18 cellular contexts compared by ENCODE assay signal in genomic region chr12:8773456-8773855, GRCh38. TPM values are rescaled to one million over a fixed set of nuclear protein-coding genes. Genes with fewer than 3 reads are reported as not detected.
DNase-seq lines count a peak whose midpoint lies in the region; ATAC-seq, FAIRE-seq and TF ChIP-seq lines count a peak whose summit lies in the region.
"Had no signal": no experiment of that assay in that cellular context is flagged by ENCODE, and none has a peak within 500 bp of the region (broad histone marks: within the 10 kb centered on the region; RNA-seq: fewer than 3 reads in every experiment).

No MANE protein-coding gene starts in this region.

- TF ChIP-seq POLR2A in NB4 (IDR thresholded peaks at IDR 0.05; ENCODE audit: extremely low read depth, insufficient read length): no peak
- TF ChIP-seq POLR2A in H1 (IDR thresholded peaks at IDR 0.05; ENCODE audit: control extremely low read depth in 1 of 2, low read depth in 2 of 2, low read length in 2 of 2): no peak

- no peak overlapping the region for H2AK5ac ChIP-seq in H1 (ENCODE audit: low read depth, low read length)

- no peak for TF ChIP-seq EP300 in H1 (IDR thresholded peaks at IDR 0.05; ENCODE audit: borderline replicate concordance in 1 of 2, low read depth in 2 of 2, low read length in 2 of 2)

- no peak overlapping the region for H2BK12ac ChIP-seq in H1 (ENCODE audit: low read depth, low read length)

- CTCF ChIA-PET in H1 (lab: Charles Lee; ENCODE audit: partially characterized antibody): interaction anchor here (0.9 to 3.0 kb wide), 2 partner anchors 51 to 228 kb away, joined by 3 to 10 read pairs; no protein-coding TSS in a partner anchor

- no peak overlapping the region for H3K18ac ChIP-seq in H1 (ENCODE audit: extremely low read depth, low read length)

- no peaks in the 10 kb centered on the region for H3K79me1 ChIP-seq in H1 (ENCODE audit: low read depth, low read length)

- H3K4me1 ChIP-seq in H1 (replicated peaks in 1 of 4; ENCODE audit: control insufficient read depth in 3 of 4, insufficient read depth in 4 of 4, low read length in 3 of 4) (no peaks in the 10 kb centered on the region), kidney (ENCODE audit: control insufficient read depth in 1 of 2, insufficient read depth in 1 of 2, low read depth in 1 of 2, low read length in 2 of 2) (no peaks in the 10 kb centered on the region), tibial artery (peaks cover 0 to 64% (median 0%) of the 10 kb centered on the region in 4 donors)

- no peak overlapping the region for H3K23ac ChIP-seq in H1 (ENCODE audit: insufficient read length)

- no peak overlapping the region for H3K14ac ChIP-seq in H1 (ENCODE audit: insufficient read length)

- H4K8ac ChIP-seq in H1 (ENCODE audit: extremely low read depth, insufficient read depth, low read length): no peak overlapping the region

- no peak overlapping the region for H4K5ac ChIP-seq in H1 (ENCODE audit: insufficient read length, low read depth, low read length)

- H3K27ac ChIP-seq in H1 (ENCODE audit: low read depth, low read length): 0 out of 2 replicates have a peak overlapping the region, but pooled peaks have one; percentile 33
- H3K27ac ChIP-seq in kidney (ENCODE audit: low read depth in 2 of 2, low read length in 2 of 2): no peak overlapping the region
- peak overlapping the region; percentile 9 to 17 for H3K27ac ChIP-seq in tibial artery

- intact Hi-C loops in kidney (cut with DNase I) (no loop called here), tibial artery (cut with DNase I; ENCODE audit: low total_unique reads) (no loop called here)

- 93% methylated on average over 10 of the region's 10 CpGs; no CpG with 5 or more reads in 1 of the 2 experiments for WGBS in H1 (ENCODE audit: extremely low coverage in 1 of 2, insufficient coverage in 1 of 2, insufficient read length in 1 of 2, insufficient replicate concordance in 2 of 2, low coverage in 1 of 2, low lambda C conversion rate in 2 of 2, missing lambda C conversion rate in 1 of 2), 2 experiments

- no peak overlapping the region for H3K9ac ChIP-seq in H1 (replicated peaks in 1 of 4; ENCODE audit: extremely low read depth in 1 of 4, low read depth in 3 of 4, low read length in 3 of 4)
- H3K9ac ChIP-seq in kidney (ENCODE audit: low read length in 2 of 2): no peak overlapping the region
- H3K9ac ChIP-seq: SK-N-SH had no signal

- no peaks in the 10 kb centered on the region for H3K23me2 ChIP-seq in H1 (ENCODE audit: low read depth, low read length)

- DNase-seq in NB4 (ENCODE audit: low read depth): peak; percentile 34
- DNase-seq in H1 (ENCODE audit: low read depth in 1 of 2, low spot score in 2 of 2): no peak
- DNase-seq in kidney: peak; percentile 75
- no peak for DNase-seq in tibial artery
- no peak for DNase-seq in medulla oblongata (ENCODE audit: extremely low spot score)
- DNase-seq: Calu3; CD4-positive, alpha-beta memory T cell; DMS53; HCEC 1CT; KBM-7; NCI-H146; NCI-H2081 treated with DMSO at 0.1 percent for 48 hours; NCI-H226; NCI-H524 treated with DMSO at 0.1 percent for 48 hours; SK-N-SH had no signal

- H3K36me3 ChIP-seq in H1 (ENCODE audit: control insufficient read depth in 2 of 4, insufficient read depth in 4 of 4, low read length in 3 of 4): peaks cover 0 to 25% (median 5%) of the 10 kb centered on the region in 4 experiments; a peak in 5 of 8 replicates
- H3K36me3 ChIP-seq in kidney (ENCODE audit: control insufficient read depth in 1 of 2, insufficient read depth in 2 of 2, low read length in 2 of 2): peaks cover 0 to 2% of the 10 kb centered on the region in 2 donors
- peaks cover 0 to 3% (median 0%) of the 10 kb centered on the region in 3 donors for H3K36me3 ChIP-seq in tibial artery

- H2BK20ac ChIP-seq in H1 (ENCODE audit: low read length): no peak overlapping the region

- no peak overlapping the region for H2BK5ac ChIP-seq in H1 (ENCODE audit: low read depth, low read length)

- H3K27me3 ChIP-seq in H1 (replicated peaks in 1 of 4; ENCODE audit: control insufficient read depth in 3 of 4, extremely low read depth in 1 of 4, insufficient read depth in 3 of 4, low read length in 3 of 4) (no peaks in the 10 kb centered on the region), tibial artery (no peaks in the 10 kb centered on the region)

- no peak for FAIRE-seq in H1 (lab: Jason Lieb, UNC)
- no peak for FAIRE-seq in kidney (lab: Jason Lieb, UNC)

- H4K20me1 ChIP-seq in H1 (replicated peaks in 1 of 2; ENCODE audit: control insufficient read depth in 1 of 2, insufficient read depth in 2 of 2, low read length in 2 of 2): peaks cover 0 to 5% of the 10 kb centered on the region in 2 experiments

- no peak overlapping the region for H4K91ac ChIP-seq in H1 (replicated peaks; ENCODE audit: insufficient read length, low read length)

- no peak overlapping the region for H3K4me3 ChIP-seq in NB4 (ENCODE audit: low read depth, low read length)
- H3K4me3 ChIP-seq in H1 (ENCODE audit: extremely low read depth in 1 of 4, insufficient read depth in 2 of 4, low read depth in 3 of 4, low read length in 4 of 4): no peak overlapping the region
- no peak overlapping the region for H3K4me3 ChIP-seq in kidney (ENCODE audit: low read length in 2 of 2)
- no peak overlapping the region for H3K4me3 ChIP-seq in tibial artery

- H2BK120ac ChIP-seq in H1 (replicated peaks; ENCODE audit: low read depth, low read length): no peak overlapping the region

- TF ChIP-seq CTCF in NB4 (IDR thresholded peaks at IDR 0.05; ENCODE audit: low read depth, low read length) (no peak), H1 (IDR thresholded peaks at IDR 0.05; ENCODE audit: control extremely low read depth in 1 of 3, insufficient read depth in 1 of 3, low read depth in 1 of 3, low read length in 3 of 3) (no peak), kidney (IDR thresholded peaks at IDR 0.05; ENCODE audit: borderline replicate concordance, extremely low read depth, insufficient read depth) (no peak), tibial artery (IDR thresholded peaks at IDR 0.05) (no peak)

- no peak overlapping the region for H3K4me2 ChIP-seq in H1 (ENCODE audit: insufficient read depth in 1 of 2, low read depth in 2 of 2, low read length in 2 of 2)
- H3K4me2 ChIP-seq: SK-N-SH had no signal

- POLR2A ChIA-PET in H1 (lab: Charles Lee; ENCODE audit: partially characterized antibody): no interaction called here

- ATAC-seq in GM21529 (IDR thresholded peaks at IDR 0.05; ENCODE audit: unreplicated experiment) (no peak), HG03442 (IDR thresholded peaks at IDR 0.05; ENCODE audit: unreplicated experiment) (no peak)
- ATAC-seq: Panc1 had no signal

- H3K56ac ChIP-seq in H1 (replicated peaks; ENCODE audit: insufficient read length, low read depth, low read length): no peak overlapping the region

- no peak for TF ChIP-seq RAD21 in H1 (IDR thresholded peaks at IDR 0.05 in 1 of 2, conservative IDR thresholded peaks at IDR 0.05 in 1 of 2; ENCODE audit: low read depth in 2 of 2, low read length in 2 of 2)

- peaks cover 0 to 28% of the 10 kb centered on the region in 2 experiments; a peak in 1 of 4 replicates for H3K79me2 ChIP-seq in H1 (ENCODE audit: control insufficient read depth in 1 of 2, insufficient read depth in 2 of 2, low read length in 2 of 2)

- H2AFZ ChIP-seq in H1 (ENCODE audit: low read length): no peak overlapping the region

- H3K4ac ChIP-seq in H1 (replicated peaks; ENCODE audit: insufficient read length, low read depth, low read length): no peak overlapping the region

- H3K9me3 ChIP-seq in H1 (ENCODE audit: insufficient read depth in 2 of 2, low read depth in 1 of 2, low read length in 1 of 2) (no peaks in the 10 kb centered on the region), kidney (ENCODE audit: control insufficient read depth in 1 of 2, low read length in 2 of 2) (no peaks in the 10 kb centered on the region), tibial artery (no peaks in the 10 kb centered on the region)
- H3K9me3 ChIP-seq: SK-N-SH had no signal

- H2BK15ac ChIP-seq in H1 (ENCODE audit: low read length): no peak overlapping the region

RNA-seq across cellular contexts. Expression of gene A2ML1, which starts 49.0 kb away (rescaled TPM):
- 9.0 and 10.3 TPM in 2 replicates for total RNA-seq in H1 (2021; fragmentation: NEBNext Ultra II Directional; extraction: Animal tissue kit (Norgen Biotek cat#: 25700))
- polyA plus RNA-seq in H1 (2011; rRNA removed): 8.3 and 10.2 TPM in 2 replicates
- polyA plus RNA-seq in H1 (2011; cell fraction: cytosol; rRNA removed): 9.3 TPM
- polyA plus RNA-seq in H1 (2011; cell fraction: nucleus; rRNA removed): 23.3 TPM
- polyA plus RNA-seq in H1 (2012, experiment 1 of 2): 6.0 to 8.7 TPM (median 7.8 TPM) in 4 replicates
- 0.98 TPM for polyA plus RNA-seq in H1 (2012, experiment 2 of 2)
- polyA plus RNA-seq in H1 (2013, experiment 1 of 2): 6.7 TPM
- 6.1 TPM for polyA plus RNA-seq in H1 (2013, experiment 2 of 2)
- polyA minus RNA-seq in H1 (2011; rRNA and poly(A)+ RNA removed): 15.2 and 23.2 TPM in 2 replicates
- 7.2 TPM for polyA minus RNA-seq in H1 (2011; cell fraction: cytosol; rRNA and poly(A)+ RNA removed)
- 21.4 TPM for polyA minus RNA-seq in H1 (2011; cell fraction: nucleus; rRNA and poly(A)+ RNA removed)
- not detected for total RNA-seq in kidney
- polyA plus RNA-seq in kidney (ENCODE audit: insufficient read depth, low read depth, low replicate concordance): not detected
- total RNA-seq: CD4-positive, alpha-beta memory T cell had no signal
- polyA plus RNA-seq: CD4-positive, alpha-beta memory T cell; SK-N-SH had no signal

Comparison
In these comparisons a context has a peak if more than half of its experiments do, and no peak if none do; other contexts are left out.
1. DNase-seq: peak in NB4 (single experiment) and kidney (single experiment); none in H1 (0 of 2), tibial artery (0 of 2) and medulla oblongata (single experiment).
2. H3K27ac ChIP-seq: peak in H1 (single experiment) and tibial artery (2 of 2); none in kidney (0 of 2).